Comparison of ENCODE assay signal across 8 cellular contexts in genomic region chr1:84573967-84574842, GRCh38. TPM values are rescaled to one million over a fixed set of nuclear protein-coding genes. Genes with fewer than 3 reads are reported as not detected.
A peak's percentile ranks its signal among the peaks of the same experiment; 100 is the strongest.
DNase-seq lines count a peak whose midpoint lies in the region; ATAC-seq, FAIRE-seq and TF ChIP-seq lines count a peak whose summit lies in the region.

TSS of gene CTBS (minus strand) at chr1:84574440. CDS start at chr1:84574415, 25 bp downstream.

- H3K27me3 Mint-ChIP-seq in activated CD4-positive, alpha-beta T cell treated with anti-CD3 and anti-CD28 coated beads, Interleukin-2, amount 10 ng/mL, durations not matched to agents 7 days and 5 days, result peaks cover 1% of the 10 kb centered on the region

- H3K27me3 ChIP-seq in BJ (ENCODE audit: control insufficient read depth, insufficient read depth, low read length), result no peaks in the 10 kb centered on the region

- FAIRE-seq in GM19239 (lab: Jason Lieb, UNC), result peak; percentile 97

- DNase-seq in BJ (ENCODE audit: low read depth) (peak; percentile 23), GM19239 (ENCODE audit: insufficient read length, low spot score) (peak; percentile 79), NCI-H526 treated with DMSO at 0.1 percent for 48 hours (lab: John Stamatoyannopoulos, UW) (peak; percentile 63), cortex of kidney (lab: John Stamatoyannopoulos, UW) (peak; percentile 34), left kidney (ENCODE audit: low read depth, low spot score) (peak; percentile 95)
- DNase-seq in activated CD4-positive, alpha-beta T cell treated with anti-CD3 and anti-CD28 coated beads, Interleukin-2, amount 10 ng/mL, durations not matched to agents 7 days and 5 days, result peak; percentile 87
- peak; percentile 85 to 87 for DNase-seq in stimulated activated CD4-positive, alpha-beta T cell treated with anti-CD3 and anti-CD28 coated beads, Interleukin-2, amount 100 ng/mL, for 24 hours

- H3K36me3 ChIP-seq in BJ (ENCODE audit: control insufficient read depth, insufficient read depth, low read length), result no peaks in the 10 kb centered on the region

- peak within 1 kb of the TSS; percentile 78 for H3K4me3 ChIP-seq in BJ (ENCODE audit: low read depth, low read length)

- peaks cover 5% of the 10 kb centered on the region for H3K9me3 Mint-ChIP-seq in activated CD4-positive, alpha-beta T cell treated with anti-CD3 and anti-CD28 coated beads, Interleukin-2, amount 10 ng/mL, durations not matched to agents 7 days and 5 days

- peaks cover 39% of the 10 kb centered on the region for H3K4me1 Mint-ChIP-seq in activated CD4-positive, alpha-beta T cell treated with anti-CD3 and anti-CD28 coated beads, Interleukin-2, amount 10 ng/mL, durations not matched to agents 7 days and 5 days

- peak within 1 kb of the TSS; percentile 98 for H3K4me3 Mint-ChIP-seq in activated CD4-positive, alpha-beta T cell treated with anti-CD3 and anti-CD28 coated beads, Interleukin-2, amount 10 ng/mL, durations not matched to agents 7 days and 5 days

- peak within 1 kb of the TSS; percentile 100 for H3K27ac Mint-ChIP-seq in activated CD4-positive, alpha-beta T cell treated with anti-CD3 and anti-CD28 coated beads, Interleukin-2, amount 10 ng/mL, durations not matched to agents 7 days and 5 days

- no peak for TF ChIP-seq CTCF in BJ (IDR thresholded peaks at IDR 0.05; ENCODE audit: insufficient read depth, low read depth, low read length)

- H3K36me3 Mint-ChIP-seq in activated CD4-positive, alpha-beta T cell treated with anti-CD3 and anti-CD28 coated beads, Interleukin-2, amount 10 ng/mL, durations not matched to agents 7 days and 5 days (ENCODE audit: low read depth), result peaks cover 32% of the 10 kb centered on the region

- peak; percentile 83 for ATAC-seq in HG03442 (IDR thresholded peaks at IDR 0.05; ENCODE audit: unreplicated experiment)

- POLR2A ChIA-PET in BJ (lab: Charles Lee), result interaction anchor here (0.6 to 1.3 kb wide), 4 partner anchors 29 to 148 kb away, joined by 3 to 14 read pairs (median 4); partner anchors contain the start of gene SPATA1
- POLR2A ChIA-PET in activated CD4-positive, alpha-beta T cell treated with anti-CD3 and anti-CD28 coated beads, Interleukin-2, amount 10 ng/mL, durations not matched to agents 7 days and 5 days (lab: Charles Lee), result interaction anchor here (0.6 to 2.7 kb wide), 2 partner anchors 68 to 1134 kb away, joined by 3 to 19 read pairs; partner anchors contain the start of genes GNG5, SPATA1 and ZNHIT6

- CTCF ChIA-PET in BJ (lab: Yijun Ruan, JAX), result interaction anchor here (0.6 to 1.7 kb wide), 11 partner anchors 9 to 361 kb away, joined by 3 to 5 read pairs (median 3); no protein-coding TSS in a partner anchor
- CTCF ChIA-PET in activated CD4-positive, alpha-beta T cell treated with anti-CD3 and anti-CD28 coated beads, Interleukin-2, amount 10 ng/mL, durations not matched to agents 7 days and 5 days (lab: Charles Lee), result interaction anchor here (0.6 to 2.0 kb wide), 5 partner anchors 19 to 179 kb away, joined by 3 to 7 read pairs (median 3); no protein-coding TSS in a partner anchor

RNA-seq across cellular contexts. Expression of gene CTBS, which starts in this region (rescaled TPM):
- 14.4 and 25.3 TPM in 2 replicates for polyA plus RNA-seq in BJ (2011; rRNA removed)
- 4.7 and 6.3 TPM in 2 replicates for polyA minus RNA-seq in BJ (2011; rRNA and poly(A)+ RNA removed)
- 10 to 100 TPM; 13.2 to 14.8 TPM for total RNA-seq in activated CD4-positive, alpha-beta T cell treated with anti-CD3 and anti-CD28 coated beads, Interleukin-2, amount 10 ng/mL, durations not matched to agents 7 days and 5 days

Comparison
In these comparisons a context has a peak if more than half of its experiments do, and no peak if none do; other contexts are left out.
1. Peak in every context shown above with its lines: DNase-seq, ATAC-seq and H3K4me3 ChIP-seq.
2. DNase-seq: peak in every context shown above with its lines; median percentile 95 in left kidney; 87 in activated CD4-positive, alpha-beta T cell treated with anti-CD3 and anti-CD28 coated beads, Interleukin-2, amount 10 ng/mL, durations not matched to agents 7 days and 5 days; 86 in stimulated activated CD4-positive, alpha-beta T cell treated with anti-CD3 and anti-CD28 coated beads, Interleukin-2, amount 100 ng/mL, for 24 hours; 79 in GM19239; 63 in NCI-H526 treated with DMSO at 0.1 percent for 48 hours; 34 in cortex of kidney; 23 in BJ.